In genomic region chr2:67037655-67038054, GRCh38 we compare ENCODE assay signal across 1 cellular context.
A peak's percentile ranks its signal among the peaks of the same experiment; 100 is the strongest.
TF ChIP-seq lines count a peak whose summit lies in the region.

No MANE protein-coding gene starts in this region.

TF ChIP-seq in HepG2, 621 proteins besides CTCF, POLR2A, EP300 and RAD21 (continued from another document):
- TF ChIP-seq HNF1A (IDR thresholded peaks at IDR 0.05; ENCODE audit: low read depth) (peak; percentile 41), HNF1A (CRISPR knock-in tag; IDR thresholded peaks at IDR 0.05; ENCODE audit: borderline replicate concordance) (no peak; the same call in 1 of the 2 replicates), FOXP1 (IDR thresholded peaks at IDR 0.05) (no peak), FOXP1 (CRISPR knock-in tag; IDR thresholded peaks at IDR 0.05) (peak; percentile 71), ELF4 (CRISPR knock-in tag; IDR thresholded peaks at IDR 0.05; ENCODE audit: borderline replicate concordance) (no peak), PPARG (CRISPR knock-in tag; conservative IDR thresholded peaks at IDR 0.05) (no peak), FOXJ3 (CRISPR knock-in tag; IDR thresholded peaks at IDR 0.05; ENCODE audit: borderline replicate concordance) (peak; percentile 69; the same call in 1 of the 2 replicates), PHF21A (CRISPR knock-in tag; IDR thresholded peaks at IDR 0.05) (peak; percentile 30; the same call in 1 of the 2 replicates), ZNF501 (CRISPR knock-in tag; IDR thresholded peaks at IDR 0.05) (0 out of 2 replicates have a peak, but pooled peaks have one; percentile 22), ZMYM4 (CRISPR knock-in tag; IDR thresholded peaks at IDR 0.05) (peak; percentile 66), MTF1 (CRISPR knock-in tag; IDR thresholded peaks at IDR 0.05) (peak; percentile 68; the same call in 1 of the 2 replicates), CBX5 (CRISPR knock-in tag; IDR thresholded peaks at IDR 0.05; ENCODE audit: borderline replicate concordance) (no peak), PITX1 (CRISPR knock-in tag; IDR thresholded peaks at IDR 0.05) (peak; percentile 33; the same call in 1 of the 2 replicates), ARID5B (CRISPR knock-in tag; IDR thresholded peaks at IDR 0.05) (0 out of 2 replicates have a peak, but pooled peaks have one; percentile 29), ZHX2 (IDR thresholded peaks at IDR 0.05; ENCODE audit: low read depth) (no peak), ZHX2 (CRISPR knock-in tag; IDR thresholded peaks at IDR 0.05; ENCODE audit: borderline replicate concordance) (peak; percentile 66; the same call in 1 of the 2 replicates), ATF4 (CRISPR knock-in tag; IDR thresholded peaks at IDR 0.05) (no peak), FOXA3 (CRISPR knock-in tag; IDR thresholded peaks at IDR 0.05) (peak; percentile 51; the same call in 1 of the 2 replicates), ZNF607 (CRISPR knock-in tag; IDR thresholded peaks at IDR 0.05; ENCODE audit: borderline replicate concordance) (0 out of 2 replicates have a peak, but pooled peaks have one; percentile 10), SOX5 (CRISPR knock-in tag; IDR thresholded peaks at IDR 0.05; ENCODE audit: borderline replicate concordance) (peak; percentile 65; the same call in 1 of the 2 replicates), ATF1 (CRISPR knock-in tag; IDR thresholded peaks at IDR 0.05) (peak; percentile 46; the same call in 1 of the 2 replicates), GATAD2A (CRISPR knock-in tag; IDR thresholded peaks at IDR 0.05) (0 out of 2 replicates have a peak, but pooled peaks have one; percentile 37), ZFP36L1 (CRISPR knock-in tag; IDR thresholded peaks at IDR 0.05) (0 out of 2 replicates have a peak, but pooled peaks have one; percentile 58), BORCS8-MEF2B (CRISPR knock-in tag; IDR thresholded peaks at IDR 0.05) (0 out of 2 replicates have a peak, but pooled peaks have one; percentile 29), ZNF253 (CRISPR knock-in tag; IDR thresholded peaks at IDR 0.05; ENCODE audit: borderline replicate concordance) (no peak), TCF7 (IDR thresholded peaks at IDR 0.05; ENCODE audit: low read depth) (0 out of 2 replicates have a peak, but pooled peaks have one; percentile 26), UBTF (CRISPR knock-in tag; IDR thresholded peaks at IDR 0.05) (no peak), HDAC2 (CRISPR knock-in tag; IDR thresholded peaks at IDR 0.05) (no peak), ATM (IDR thresholded peaks at IDR 0.05; ENCODE audit: borderline replicate concordance) (no peak), HOXA5 (CRISPR knock-in tag; IDR thresholded peaks at IDR 0.05) (0 out of 2 replicates have a peak, but pooled peaks have one; percentile 31), HNRNPL (IDR thresholded peaks at IDR 0.05; ENCODE audit: low read depth, low read length) (no peak)
- TF ChIP-seq, protein P1, sequence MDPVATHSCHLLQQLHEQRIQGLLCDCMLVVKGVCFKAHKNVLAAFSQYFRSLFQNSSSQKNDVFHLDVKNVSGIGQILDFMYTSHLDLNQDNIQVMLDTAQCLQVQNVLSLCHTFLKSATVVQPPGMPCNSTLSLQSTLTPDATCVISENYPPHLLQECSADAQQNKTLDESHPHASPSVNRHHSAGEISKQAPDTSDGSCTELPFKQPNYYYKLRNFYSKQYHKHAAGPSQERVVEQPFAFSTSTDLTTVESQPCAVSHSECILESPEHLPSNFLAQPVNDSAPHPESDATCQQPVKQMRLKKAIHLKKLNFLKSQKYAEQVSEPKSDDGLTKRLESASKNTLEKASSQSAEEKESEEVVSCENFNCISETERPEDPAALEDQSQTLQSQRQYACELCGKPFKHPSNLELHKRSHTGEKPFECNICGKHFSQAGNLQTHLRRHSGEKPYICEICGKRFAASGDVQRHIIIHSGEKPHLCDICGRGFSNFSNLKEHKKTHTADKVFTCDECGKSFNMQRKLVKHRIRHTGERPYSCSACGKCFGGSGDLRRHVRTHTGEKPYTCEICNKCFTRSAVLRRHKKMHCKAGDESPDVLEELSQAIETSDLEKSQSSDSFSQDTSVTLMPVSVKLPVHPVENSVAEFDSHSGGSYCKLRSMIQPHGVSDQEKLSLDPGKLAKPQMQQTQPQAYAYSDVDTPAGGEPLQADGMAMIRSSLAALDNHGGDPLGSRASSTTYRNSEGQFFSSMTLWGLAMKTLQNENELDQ (CRISPR knock-in tag; IDR thresholded peaks at IDR 0.05; ENCODE audit: borderline replicate concordance): no peak
- TF ChIP-seq, protein P2, sequence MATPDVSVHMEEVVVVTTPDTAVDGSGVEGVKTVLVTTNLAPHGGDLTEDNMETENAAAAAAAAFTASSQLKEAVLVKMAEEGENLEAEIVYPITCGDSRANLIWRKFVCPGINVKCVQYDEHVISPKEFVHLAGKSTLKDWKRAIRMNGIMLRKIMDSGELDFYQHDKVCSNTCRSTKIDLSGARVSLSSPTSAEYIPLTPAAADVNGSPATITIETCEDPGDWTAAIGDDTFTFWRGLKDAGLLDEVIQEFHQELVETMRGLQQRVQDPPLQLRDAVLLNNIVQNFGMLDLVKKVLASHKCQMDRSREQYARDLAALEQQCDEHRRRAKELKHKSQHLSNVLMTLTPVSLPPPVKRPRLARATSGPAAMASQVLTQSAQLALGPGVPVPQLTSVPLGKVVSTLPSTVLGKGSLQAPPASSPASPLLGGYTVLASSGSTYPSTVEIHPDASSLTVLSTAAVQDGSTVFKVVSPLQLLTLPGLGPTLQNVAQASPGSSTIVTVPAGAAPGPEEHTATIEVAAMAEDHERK (CRISPR knock-in tag; IDR thresholded peaks at IDR 0.05; ENCODE audit: low read depth): no peak
- TF ChIP-seq, protein P3, sequence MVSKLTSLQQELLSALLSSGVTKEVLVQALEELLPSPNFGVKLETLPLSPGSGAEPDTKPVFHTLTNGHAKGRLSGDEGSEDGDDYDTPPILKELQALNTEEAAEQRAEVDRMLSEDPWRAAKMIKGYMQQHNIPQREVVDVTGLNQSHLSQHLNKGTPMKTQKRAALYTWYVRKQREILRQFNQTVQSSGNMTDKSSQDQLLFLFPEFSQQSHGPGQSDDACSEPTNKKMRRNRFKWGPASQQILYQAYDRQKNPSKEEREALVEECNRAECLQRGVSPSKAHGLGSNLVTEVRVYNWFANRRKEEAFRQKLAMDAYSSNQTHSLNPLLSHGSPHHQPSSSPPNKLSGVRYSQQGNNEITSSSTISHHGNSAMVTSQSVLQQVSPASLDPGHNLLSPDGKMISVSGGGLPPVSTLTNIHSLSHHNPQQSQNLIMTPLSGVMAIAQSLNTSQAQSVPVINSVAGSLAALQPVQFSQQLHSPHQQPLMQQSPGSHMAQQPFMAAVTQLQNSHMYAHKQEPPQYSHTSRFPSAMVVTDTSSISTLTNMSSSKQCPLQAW (CRISPR knock-in tag; IDR thresholded peaks at IDR 0.05): peak; percentile 78
